In the genomic region with DNA sequence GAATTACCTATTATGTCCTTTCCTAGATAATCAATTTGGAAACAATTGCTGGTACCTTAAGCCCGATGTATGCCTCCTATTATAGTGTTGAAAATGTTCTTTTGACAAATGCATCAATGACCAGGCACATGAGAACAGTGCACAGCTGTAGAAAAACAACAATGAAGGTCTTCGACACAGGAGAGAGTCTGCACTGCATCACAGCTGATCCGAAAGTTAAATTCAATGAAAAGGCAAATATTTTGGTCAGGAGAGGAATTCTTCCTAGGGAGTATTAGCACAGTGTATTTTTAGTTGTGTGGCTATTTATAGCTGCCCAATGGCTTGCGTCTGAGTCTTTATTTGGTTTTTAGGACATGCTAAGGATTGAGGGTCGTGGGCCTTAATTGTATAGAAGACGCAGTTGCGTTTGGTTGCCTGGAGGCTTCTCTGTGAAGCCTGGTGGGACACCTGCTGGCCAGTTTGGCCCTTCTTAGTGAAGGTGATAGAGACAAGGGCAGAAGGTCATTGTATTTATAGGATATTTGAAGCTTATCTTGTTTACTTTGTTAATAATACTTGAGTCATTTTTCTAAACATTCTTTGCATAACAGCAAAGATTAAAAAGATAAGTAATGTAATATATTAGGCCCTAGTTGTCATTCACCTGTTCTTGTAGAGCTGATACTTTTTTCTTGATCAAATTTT, we compare ENCODE assay signal across 10 cellular contexts.
DNase-seq lines count a peak whose midpoint lies in the region; ATAC-seq and TF ChIP-seq lines count a peak whose summit lies in the region.
"Had no signal": no experiment of that assay in that cellular context is flagged by ENCODE, and none has a peak within 500 bp of the region (broad histone marks: within the 10 kb centered on the region; RNA-seq: fewer than 3 reads in every experiment).

No MANE protein-coding gene starts in this region.

- H3K9me3 ChIP-seq in HCT116 (ENCODE audit: control insufficient read depth in 1 of 2, insufficient read depth in 1 of 2, low read depth in 1 of 2, low read length in 2 of 2): 0 out of 4 replicates have a peak, but pooled peaks cover 0 to 5% of the 10 kb centered on the region in 2 experiments
- H3K9me3 ChIP-seq in left lung: peaks cover 0 to 7% of the 10 kb centered on the region in 2 donors

- no peak overlapping the region for H3K4me2 ChIP-seq in HCT116 (ENCODE audit: low read length)

- POLR2A ChIA-PET in HCT116 (lab: Charles Lee): no interaction called here

- CTCF ChIA-PET in HCT116 (lab: Charles Lee): interaction anchor here (1.1 to 2.3 kb wide), 3 partner anchors 10 to 182 kb away, joined by 3 to 8 read pairs (median 3); no protein-coding TSS in a partner anchor

- ATAC-seq in HCT116 (peak; percentile 72), left lung (peak; percentile 90), GM18519 (IDR thresholded peaks at IDR 0.05; ENCODE audit: low FRiP score, unreplicated experiment) (no peak)
- ATAC-seq in activated naive CD4-positive, alpha-beta T cell treated with anti-CD3 and anti-CD28 coated beads, Interleukin-2, amount 50 U/mL, for 72 hours: no peak

- RAD21 ChIA-PET in HCT116 (lab: Charles Lee; ENCODE audit: low non-redundant PET in 1 of 2, low total read pairs in 2 of 2, uncharacterized antibody in 2 of 2, unreplicated experiment in 2 of 2): interaction anchor here in 1 of 2 experiments (0.8 kb wide), 1 partner anchor 535 kb away, joined by 3 read pairs; no protein-coding TSS in a partner anchor

- intact Hi-C loops in HCT116 (cut with micrococcal nuclease) (no loop called here), left lung (cut with DNase I) (no loop called here)

- H3K9me2 ChIP-seq in HCT116 (ENCODE audit: insufficient read depth): no peaks in the 10 kb centered on the region

- peaks cover 99% of the 10 kb centered on the region for H3K79me2 ChIP-seq in HCT116 (ENCODE audit: insufficient read depth, low read length)

- H3K27ac Mint-ChIP-seq in activated naive CD4-positive, alpha-beta T cell treated with anti-CD3 and anti-CD28 coated beads, Interleukin-2, amount 50 U/mL, for 72 hours: no peak overlapping the region

- BruUV-seq in HCT116 (replicated peaks; lab: Mats Ljungman, UMichigan): no TSS peak

- no peak for TF ChIP-seq POLR2A in HCT116 (IDR thresholded peaks at IDR 0.05; ENCODE audit: borderline replicate concordance, extremely low read depth, insufficient read depth, insufficient read length)

- H3K27me3 ChIP-seq in HCT116 (ENCODE audit: insufficient read depth, low read length) (no peaks in the 10 kb centered on the region), left lung (no peaks in the 10 kb centered on the region)

- H2AFZ ChIP-seq in HCT116 (ENCODE audit: low read depth, low read length, poor library complexity, severe bottlenecking): no peak overlapping the region

- peaks cover 29% of the 10 kb centered on the region; the same call in 1 of the 2 replicates for H4K20me1 ChIP-seq in HCT116 (ENCODE audit: insufficient read depth)

- no peak for DNase-seq in HCT116 (ENCODE audit: low read depth, low spot score)
- peak; percentile 17 for DNase-seq in astrocyte of the spinal cord (ENCODE audit: low read depth, low spot score)
- no peak for DNase-seq in left lung
- no peak for DNase-seq in activated effector memory CD4-positive, alpha-beta T cell treated with Interleukin-2 at 50 U/mL for 16 hours
- DNase-seq in activated CD4-positive, alpha-beta T cell treated with anti-CD3 and anti-CD28 coated beads, Interleukin-2, amount 50 U/mL, for 4 hours: no peak
- no peak for DNase-seq in activated naive CD4-positive, alpha-beta T cell treated with anti-CD3 and anti-CD28 coated beads, Interleukin-2, amount 50 U/mL, for 72 hours (ENCODE audit: low spot score in 2 of 2)
- DNase-seq: activated CD8-positive, alpha-beta memory T cell treated with anti-CD3 and anti-CD28 coated beads, Interleukin-2, amount 50 U/mL, for 48 hours; retina had no signal

- H3K9ac ChIP-seq in HCT116 (ENCODE audit: low read length): no peak overlapping the region

- H3K4me3 ChIP-seq in HCT116 (replicated peaks in 1 of 2; ENCODE audit: low read depth in 1 of 2, low read length in 2 of 2) (no peak overlapping the region), astrocyte of the spinal cord (ENCODE audit: low read depth, low read length) (no peak overlapping the region), left lung (no peak overlapping the region)

- H3K27ac ChIP-seq in C4-2B (no peak overlapping the region), HCT116 (ENCODE audit: low read depth, low read length) (no peak overlapping the region), left lung (no peak overlapping the region)

- H3K9me3 Mint-ChIP-seq in activated naive CD4-positive, alpha-beta T cell treated with anti-CD3 and anti-CD28 coated beads, Interleukin-2, amount 50 U/mL, for 72 hours: peaks cover 10 to 11% of the 10 kb centered on the region in 2 donors

- H3K4me1 ChIP-seq in HCT116 (ENCODE audit: control insufficient read depth in 1 of 2, insufficient read depth in 2 of 2, low read length in 2 of 2) (peaks cover 0 to 21% of the 10 kb centered on the region in 2 experiments; a peak in 3 of 4 replicates), left lung (peaks cover 5 to 6% of the 10 kb centered on the region in 2 donors)

- H3K36me3 ChIP-seq in HCT116 (ENCODE audit: control insufficient read depth in 1 of 2, insufficient read depth in 2 of 2, low read length in 2 of 2) (no peaks in the 10 kb centered on the region), left lung (no peaks in the 10 kb centered on the region)

- in situ Hi-C loops in astrocyte of the spinal cord (cut with HindIII; ENCODE audit: low sequenced_read_pairs): no loop called here

- TF ChIP-seq RAD21 in HCT116 (IDR thresholded peaks at IDR 0.05; ENCODE audit: low read depth): peak; percentile 58

- TF ChIP-seq CTCF in C4-2B (conservative IDR thresholded peaks at IDR 0.05) (peak; percentile 71), HCT116 (IDR thresholded peaks at IDR 0.05 in 2 of 3, conservative IDR thresholded peaks at IDR 0.05 in 1 of 3; ENCODE audit: borderline replicate concordance in 1 of 3, insufficient read depth in 1 of 3, low read depth in 2 of 3, low read length in 2 of 3) (peak; percentile 24 to 54 (median 54); a peak in 5 of 6 replicates), astrocyte of the spinal cord (IDR thresholded peaks at IDR 0.05; ENCODE audit: low read depth, low read length) (peak; percentile 45), left lung (IDR thresholded peaks at IDR 0.05) (peak in 1 of 2 donors; percentile 28)

- peaks cover 12% of the 10 kb centered on the region in 2 donors for H3K36me3 Mint-ChIP-seq in activated naive CD4-positive, alpha-beta T cell treated with anti-CD3 and anti-CD28 coated beads, Interleukin-2, amount 50 U/mL, for 72 hours

TF ChIP-seq in HCT116, 20 proteins besides CTCF, POLR2A, EP300 and RAD21:
- TF ChIP-seq SIN3A (IDR thresholded peaks at IDR 0.05; ENCODE audit: low read depth) (no peak), CBX3 (IDR thresholded peaks at IDR 0.05; ENCODE audit: low read depth) (no peak), POLR2AphosphoS5 (IDR thresholded peaks at IDR 0.05; ENCODE audit: low read depth, low read length) (no peak), TCF7L2 (IDR thresholded peaks at IDR 0.05; ENCODE audit: borderline replicate concordance, extremely low read depth, insufficient read depth, insufficient read length) (no peak), EGR1 (IDR thresholded peaks at IDR 0.05; ENCODE audit: low read depth) (no peak), ZFX (IDR thresholded peaks at IDR 0.05) (no peak), ELF1 (IDR thresholded peaks at IDR 0.05; ENCODE audit: borderline replicate concordance, low read depth) (no peak), ZNF274 (IDR thresholded peaks at IDR 0.05; ENCODE audit: low read depth, low read length) (no peak), SP1 (IDR thresholded peaks at IDR 0.05; ENCODE audit: low read depth) (no peak), CEBPB (IDR thresholded peaks at IDR 0.05; ENCODE audit: low read depth) (no peak), YY1 (IDR thresholded peaks at IDR 0.05; ENCODE audit: extremely low read depth, insufficient replicate concordance, low read depth, low read length) (no peak), FOSL1 (IDR thresholded peaks at IDR 0.05; ENCODE audit: low read depth) (no peak), SRF (IDR thresholded peaks at IDR 0.05; ENCODE audit: low read depth) (no peak), EZH2phosphoT487 (IDR thresholded peaks at IDR 0.05; ENCODE audit: borderline replicate concordance) (no peak), JUND (IDR thresholded peaks at IDR 0.05) (no peak), EZH2 (IDR thresholded peaks at IDR 0.05) (no peak)
- TF ChIP-seq, protein P1, sequence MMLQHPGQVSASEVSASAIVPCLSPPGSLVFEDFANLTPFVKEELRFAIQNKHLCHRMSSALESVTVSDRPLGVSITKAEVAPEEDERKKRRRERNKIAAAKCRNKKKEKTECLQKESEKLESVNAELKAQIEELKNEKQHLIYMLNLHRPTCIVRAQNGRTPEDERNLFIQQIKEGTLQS (IDR thresholded peaks at IDR 0.05): no peak
- TF ChIP-seq, protein P2, sequence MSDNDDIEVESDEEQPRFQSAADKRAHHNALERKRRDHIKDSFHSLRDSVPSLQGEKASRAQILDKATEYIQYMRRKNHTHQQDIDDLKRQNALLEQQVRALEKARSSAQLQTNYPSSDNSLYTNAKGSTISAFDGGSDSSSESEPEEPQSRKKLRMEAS (IDR thresholded peaks at IDR 0.05): no peak
- TF ChIP-seq, protein P3, sequence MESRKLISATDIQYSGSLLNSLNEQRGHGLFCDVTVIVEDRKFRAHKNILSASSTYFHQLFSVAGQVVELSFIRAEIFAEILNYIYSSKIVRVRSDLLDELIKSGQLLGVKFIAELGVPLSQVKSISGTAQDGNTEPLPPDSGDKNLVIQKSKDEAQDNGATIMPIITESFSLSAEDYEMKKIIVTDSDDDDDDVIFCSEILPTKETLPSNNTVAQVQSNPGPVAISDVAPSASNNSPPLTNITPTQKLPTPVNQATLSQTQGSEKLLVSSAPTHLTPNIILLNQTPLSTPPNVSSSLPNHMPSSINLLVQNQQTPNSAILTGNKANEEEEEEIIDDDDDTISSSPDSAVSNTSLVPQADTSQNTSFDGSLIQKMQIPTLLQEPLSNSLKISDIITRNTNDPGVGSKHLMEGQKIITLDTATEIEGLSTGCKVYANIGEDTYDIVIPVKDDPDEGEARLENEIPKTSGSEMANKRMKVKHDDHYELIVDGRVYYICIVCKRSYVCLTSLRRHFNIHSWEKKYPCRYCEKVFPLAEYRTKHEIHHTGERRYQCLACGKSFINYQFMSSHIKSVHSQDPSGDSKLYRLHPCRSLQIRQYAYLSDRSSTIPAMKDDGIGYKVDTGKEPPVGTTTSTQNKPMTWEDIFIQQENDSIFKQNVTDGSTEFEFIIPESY (IDR thresholded peaks at IDR 0.05; ENCODE audit: extremely low read depth, insufficient replicate concordance, low read length): no peak

Comparison
In these comparisons a context has a peak if more than half of its experiments do, and no peak if none do; other contexts are left out.
1. ATAC-seq: peak in HCT116 (single experiment) and left lung (single experiment); none in GM18519 (single experiment) and activated naive CD4-positive, alpha-beta T cell treated with anti-CD3 and anti-CD28 coated beads, Interleukin-2, amount 50 U/mL, for 72 hours (0 of 2).